Comparison of ENCODE assay signal across 1 cellular context in genomic region chr19:2242811-2243210, GRCh38.
A peak's percentile ranks its signal among the peaks of the same experiment; 100 is the strongest.
TF ChIP-seq lines count a peak whose summit lies in the region.

No MANE protein-coding gene starts in this region.

TF ChIP-seq in HepG2, 621 proteins besides CTCF, POLR2A, EP300 and RAD21:
- TF ChIP-seq PRDM15 (CRISPR knock-in tag; IDR thresholded peaks at IDR 0.05) (no peak), ZFP36 (IDR thresholded peaks at IDR 0.05; ENCODE audit: borderline replicate concordance, low read depth, low read length, partially characterized antibody) (peak; percentile 54), ZBTB33 (CRISPR knock-in tag; IDR thresholded peaks at IDR 0.05) (peak; percentile 47; the same call in 1 of the 2 replicates), FOXJ3 (CRISPR knock-in tag; IDR thresholded peaks at IDR 0.05; ENCODE audit: borderline replicate concordance) (no peak)
